In the genomic region with DNA sequence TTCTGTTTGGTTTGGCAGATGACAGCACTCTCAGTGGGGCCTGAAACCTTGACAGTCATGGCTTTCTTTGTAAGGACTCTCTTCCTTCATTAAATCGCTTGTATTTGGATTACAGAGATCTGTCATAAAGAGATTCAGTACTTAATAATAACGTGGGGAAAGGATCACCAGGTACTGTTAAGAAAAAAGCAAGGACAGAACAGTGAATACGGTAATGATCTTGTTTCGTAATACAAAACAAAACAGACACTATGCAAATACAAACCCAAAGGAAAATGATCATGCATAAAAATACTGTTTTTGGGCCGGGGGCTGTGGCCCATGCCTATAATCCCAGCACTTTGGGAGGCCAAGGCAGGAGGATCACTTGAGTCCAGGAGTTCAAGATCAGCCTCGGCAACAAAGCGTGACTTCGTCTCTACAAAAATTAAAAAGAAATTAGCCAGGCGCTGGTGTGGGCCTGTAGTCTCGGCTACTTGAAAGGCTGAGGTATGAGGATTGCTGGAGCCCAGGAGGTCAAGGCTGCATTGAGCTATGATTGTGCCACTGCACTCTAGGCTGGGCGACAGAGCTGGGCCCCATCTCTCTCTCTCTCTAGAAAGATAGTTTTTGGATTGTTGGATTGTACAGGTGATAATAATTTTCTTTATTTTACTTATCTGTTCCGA, we compare ENCODE assay signal across 9 cellular contexts.
DNase-seq lines count a peak whose midpoint lies in the region; ATAC-seq, FAIRE-seq and TF ChIP-seq lines count a peak whose summit lies in the region.
"Had no signal": no experiment of that assay in that cellular context is flagged by ENCODE, and none has a peak within 500 bp of the region (broad histone marks: within the 10 kb centered on the region; RNA-seq: fewer than 3 reads in every experiment).

No MANE protein-coding gene starts in this region.

- no peaks in the 10 kb centered on the region for H3F3A ChIP-seq in SK-N-SH (replicated peaks; ENCODE audit: insufficient read depth)
- no peaks in the 10 kb centered on the region for H3F3A ChIP-seq in PC-3 (ENCODE audit: low read length, unreplicated experiment)

- H3K4me1 ChIP-seq in SK-N-SH (ENCODE audit: control insufficient read depth in 1 of 2, insufficient read depth in 2 of 2, low read depth in 1 of 2, low read length in 1 of 2), result no peaks in the 10 kb centered on the region; a peak in 1 of 4 replicates
- H3K4me1 ChIP-seq in PC-3 (ENCODE audit: insufficient read depth, low read length), result peaks cover 9% of the 10 kb centered on the region
- H3K4me1 ChIP-seq in pancreas, result peaks cover 0 to 12% (median 4%) of the 10 kb centered on the region in 3 donors

- peak overlapping the region in 1 of 2 donors; percentile 90 for H3K27ac Mint-ChIP-seq in effector memory CD8-positive, alpha-beta T cell

- H3K27me3 ChIP-seq in SK-N-SH (ENCODE audit: insufficient read depth) (no peaks in the 10 kb centered on the region), PC-3 (ENCODE audit: low read length) (no peaks in the 10 kb centered on the region), pancreas (no peaks in the 10 kb centered on the region)

- no peaks in the 10 kb centered on the region for H4K20me1 ChIP-seq in SK-N-SH (ENCODE audit: insufficient read depth)
- H4K20me1 ChIP-seq in PC-3 (ENCODE audit: low read length), result no peaks in the 10 kb centered on the region

- H3K27ac ChIP-seq in SK-N-SH (ENCODE audit: low read depth in 2 of 2, low read length in 1 of 2), result no peak overlapping the region
- H3K27ac ChIP-seq in PC-3 (ENCODE audit: low read length), result peak overlapping the region; percentile 76
- H3K27ac ChIP-seq in pancreas, result peak overlapping the region; percentile 59 to 82 (median 77)

- TF ChIP-seq CTCF in SK-N-SH (IDR thresholded peaks at IDR 0.05) (no peak), PC-3 (conservative IDR thresholded peaks at IDR 0.05; ENCODE audit: low read depth, low read length) (no peak), pancreas (IDR thresholded peaks at IDR 0.05) (no peak)

- H3K79me2 ChIP-seq in SK-N-SH (ENCODE audit: insufficient read depth) (no peaks in the 10 kb centered on the region), PC-3 (ENCODE audit: low read length) (no peaks in the 10 kb centered on the region)

- peak overlapping the region; percentile 85 to 91 for H3K4me3 Mint-ChIP-seq in effector memory CD8-positive, alpha-beta T cell

- no peak overlapping the region for H3K9ac ChIP-seq in SK-N-SH
- peak overlapping the region; percentile 69 for H3K9ac ChIP-seq in PC-3 (ENCODE audit: low read length)

- H3K4me2 ChIP-seq in SK-N-SH (no peak overlapping the region), PC-3 (ENCODE audit: low read length) (peak overlapping the region; percentile 77)

- ATAC-seq in SK-N-SH treated with all-trans-retinoic acid at 6 μM for 48 hours, result no peak
- ATAC-seq in PC-3, result no peak
- ATAC-seq in effector memory CD8-positive, alpha-beta T cell (replicated peaks), result no peak
- ATAC-seq in pancreas, result peak in 2 of 4 donors; percentile 1 to 2

- no peaks in the 10 kb centered on the region for H3K9me3 Mint-ChIP-seq in effector memory CD8-positive, alpha-beta T cell

- CTCF ChIA-PET in SK-N-SH (lab: Yijun Ruan, JAX), result no interaction called here
- CTCF ChIA-PET in PC-3 (lab: Charles Lee), result no interaction called here

- no peak for DNase-seq in SK-N-SH
- no peak for DNase-seq in PC-3
- no peak for DNase-seq in effector memory CD8-positive, alpha-beta T cell
- no peak for DNase-seq in pancreas
- no peak for DNase-seq in ecto neural progenitor cell (ENCODE audit: low spot score)
- DNase-seq in NCI-H345 treated with DMSO at 0.1 percent for 48 hours (lab: John Stamatoyannopoulos, UW; ENCODE audit: unreplicated experiment), result no peak
- DNase-seq in mesenteric fat pad (ENCODE audit: low spot score), result no peak
- DNase-seq: heart right ventricle had no signal

- H3K36me3 ChIP-seq in SK-N-SH (replicated peaks in 1 of 2; ENCODE audit: control insufficient read depth in 1 of 2, insufficient read depth in 2 of 2, low read length in 1 of 2) (no peaks in the 10 kb centered on the region), PC-3 (ENCODE audit: low read depth, low read length) (no peaks in the 10 kb centered on the region), pancreas (no peaks in the 10 kb centered on the region)
- H3K36me3 ChIP-seq: heart right ventricle had no signal

- peaks cover 0 to 11% of the 10 kb centered on the region in 2 donors for H3K27me3 Mint-ChIP-seq in effector memory CD8-positive, alpha-beta T cell

- intact Hi-C loops in PC-3 (cut with micrococcal nuclease), result no loop called here
- intact Hi-C loops in pancreas (cut with DNase I), result no loop called here

- no peaks in the 10 kb centered on the region for H3K9me3 ChIP-seq in SK-N-SH
- no peaks in the 10 kb centered on the region for H3K9me3 ChIP-seq in PC-3 (ENCODE audit: low read length)
- no peaks in the 10 kb centered on the region for H3K9me3 ChIP-seq in pancreas

- no peak for TF ChIP-seq EP300 in SK-N-SH (IDR thresholded peaks at IDR 0.05; ENCODE audit: borderline replicate concordance in 1 of 2, low read depth in 1 of 2, low read length in 1 of 2)

- POLR2A ChIA-PET in SK-N-SH (lab: Yijun Ruan, JAX), result no interaction called here
- POLR2A ChIA-PET in PC-3 (lab: Charles Lee; ENCODE audit: unreplicated experiment), result no interaction called here

- TF ChIP-seq RAD21 in SK-N-SH (IDR thresholded peaks at IDR 0.05; ENCODE audit: low read length), result no peak

- no peak overlapping the region for H3K4me3 ChIP-seq in SK-N-SH (ENCODE audit: low read depth in 2 of 2, low read length in 1 of 2)
- H3K4me3 ChIP-seq in PC-3 (ENCODE audit: low read length), result peak overlapping the region; percentile 49
- peak overlapping the region in 2 of 4 donors; percentile 42 to 50 for H3K4me3 ChIP-seq in pancreas

- H3K36me3 Mint-ChIP-seq in effector memory CD8-positive, alpha-beta T cell (ENCODE audit: insufficient read depth), result peaks cover 3% of the 10 kb centered on the region

- peaks cover 11% of the 10 kb centered on the region in 2 donors for H3K4me1 Mint-ChIP-seq in effector memory CD8-positive, alpha-beta T cell (ENCODE audit: low read depth in 2 of 2)

- no TSS peak for BruUV-seq in PC-3 (replicated peaks; lab: Mats Ljungman, UMichigan)

- WGBS in SK-N-SH (ENCODE audit: low lambda C conversion rate), result 93% methylated on average over 12 of the region's 12 CpGs
- WGBS in pancreas, 2 donors, result 54 to 61% methylated on average over 12 of the region's 12 CpGs

- H3K9me2 ChIP-seq in SK-N-SH (no peaks in the 10 kb centered on the region), PC-3 (replicated peaks; ENCODE audit: low read length) (no peaks in the 10 kb centered on the region)

- H2AFZ ChIP-seq in SK-N-SH (ENCODE audit: low read depth) (0 out of 2 replicates have a peak overlapping the region, but pooled peaks have one; percentile 41), PC-3 (ENCODE audit: low read length) (peak overlapping the region; percentile 50; the same call in 1 of the 2 replicates)

- no peak for FAIRE-seq in pancreas (lab: Jason Lieb, UNC)

TF ChIP-seq in SK-N-SH, 30 proteins besides CTCF, POLR2A, EP300 and RAD21 (continues in another document):
- TF ChIP-seq YY1 (IDR thresholded peaks at IDR 0.05; ENCODE audit: low read depth) (no peak), FOXM1 (IDR thresholded peaks at IDR 0.05; ENCODE audit: low read depth) (no peak), USF1 (IDR thresholded peaks at IDR 0.05; ENCODE audit: borderline replicate concordance, low read depth) (no peak), NRF1 (IDR thresholded peaks at IDR 0.05; ENCODE audit: low read depth, low read length) (no peak), TEAD4 (IDR thresholded peaks at IDR 0.05; ENCODE audit: borderline replicate concordance, insufficient read depth) (no peak), MXI1 (IDR thresholded peaks at IDR 0.05; ENCODE audit: low read depth, low read length) (no peak)
- TF ChIP-seq, protein P1, sequence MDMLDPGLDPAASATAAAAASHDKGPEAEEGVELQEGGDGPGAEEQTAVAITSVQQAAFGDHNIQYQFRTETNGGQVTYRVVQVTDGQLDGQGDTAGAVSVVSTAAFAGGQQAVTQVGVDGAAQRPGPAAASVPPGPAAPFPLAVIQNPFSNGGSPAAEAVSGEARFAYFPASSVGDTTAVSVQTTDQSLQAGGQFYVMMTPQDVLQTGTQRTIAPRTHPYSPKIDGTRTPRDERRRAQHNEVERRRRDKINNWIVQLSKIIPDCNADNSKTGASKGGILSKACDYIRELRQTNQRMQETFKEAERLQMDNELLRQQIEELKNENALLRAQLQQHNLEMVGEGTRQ (IDR thresholded peaks at IDR 0.05; ENCODE audit: borderline replicate concordance, low read depth, low read length), result no peak

TF ChIP-seq in SK-N-SH treated with all-trans-retinoic acid at 6 μM for 48 hours, 23 proteins besides CTCF, POLR2A, EP300 and RAD21 (continues in another document):
- no peak for TF ChIP-seq ZFP30 (CRISPR knock-in tag; IDR thresholded peaks at IDR 0.05)
- no peak for TF ChIP-seq ISL1 (CRISPR knock-in tag; IDR thresholded peaks at IDR 0.05)
- no peak for TF ChIP-seq RARB (CRISPR knock-in tag; IDR thresholded peaks at IDR 0.05)
- no peak for TF ChIP-seq BACH2 (CRISPR knock-in tag; IDR thresholded peaks at IDR 0.05; ENCODE audit: borderline replicate concordance)
- no peak for TF ChIP-seq CSDC2 (CRISPR knock-in tag; IDR thresholded peaks at IDR 0.05)
- TF ChIP-seq ZNF8 (CRISPR knock-in tag; IDR thresholded peaks at IDR 0.05), result no peak
- no peak for TF ChIP-seq GLIS3 (CRISPR knock-in tag; IDR thresholded peaks at IDR 0.05)
- TF ChIP-seq ZFP3 (CRISPR knock-in tag; IDR thresholded peaks at IDR 0.05), result no peak
- TF ChIP-seq ZNF565 (CRISPR knock-in tag; conservative IDR thresholded peaks at IDR 0.05; ENCODE audit: low read depth), result no peak
- no peak for TF ChIP-seq SNAI2 (CRISPR knock-in tag; IDR thresholded peaks at IDR 0.05)
- no peak for TF ChIP-seq PPARA (CRISPR knock-in tag; IDR thresholded peaks at IDR 0.05; ENCODE audit: borderline replicate concordance)
- no peak for TF ChIP-seq CSRNP3 (CRISPR knock-in tag; IDR thresholded peaks at IDR 0.05)

Comparison
In these comparisons a context has a peak if more than half of its experiments do, and no peak if none do; other contexts are left out.
1. H3K27ac ChIP-seq: peak in PC-3 (single experiment) and pancreas (4 of 4); none in SK-N-SH (0 of 2).